Comparison of ENCODE assay signal across 1 cellular context in the genomic region with DNA sequence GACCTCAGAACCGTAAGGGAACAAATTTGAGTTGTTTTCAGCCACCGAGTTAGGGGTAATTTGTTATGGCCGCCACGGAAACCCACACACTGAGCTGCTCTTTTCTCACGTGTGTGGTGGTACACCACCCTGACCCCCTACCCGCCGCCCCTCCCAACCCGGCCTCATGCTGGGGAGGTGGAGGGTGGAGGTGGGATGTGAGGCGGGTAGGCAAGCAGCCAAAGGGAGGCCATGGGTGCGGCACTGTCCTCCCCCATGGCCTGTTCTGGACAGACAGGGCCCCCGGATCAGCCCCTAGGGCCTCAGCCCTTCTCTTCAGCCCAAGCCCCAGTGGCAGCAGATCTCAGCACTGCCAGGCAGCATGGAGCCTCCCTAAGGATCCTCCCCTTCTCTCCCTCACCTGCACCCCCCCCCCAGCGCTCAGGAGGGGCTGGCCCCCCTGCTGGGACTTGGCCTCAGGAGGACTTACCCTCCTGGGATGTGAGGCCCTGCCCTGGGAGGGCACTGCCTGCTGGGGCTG.
TF ChIP-seq lines count a peak whose summit lies in the region.

No MANE protein-coding gene starts in this region.

TF ChIP-seq in HCT116, 20 proteins besides CTCF, POLR2A, EP300 and RAD21 (continued from another document):
- TF ChIP-seq, protein P1, sequence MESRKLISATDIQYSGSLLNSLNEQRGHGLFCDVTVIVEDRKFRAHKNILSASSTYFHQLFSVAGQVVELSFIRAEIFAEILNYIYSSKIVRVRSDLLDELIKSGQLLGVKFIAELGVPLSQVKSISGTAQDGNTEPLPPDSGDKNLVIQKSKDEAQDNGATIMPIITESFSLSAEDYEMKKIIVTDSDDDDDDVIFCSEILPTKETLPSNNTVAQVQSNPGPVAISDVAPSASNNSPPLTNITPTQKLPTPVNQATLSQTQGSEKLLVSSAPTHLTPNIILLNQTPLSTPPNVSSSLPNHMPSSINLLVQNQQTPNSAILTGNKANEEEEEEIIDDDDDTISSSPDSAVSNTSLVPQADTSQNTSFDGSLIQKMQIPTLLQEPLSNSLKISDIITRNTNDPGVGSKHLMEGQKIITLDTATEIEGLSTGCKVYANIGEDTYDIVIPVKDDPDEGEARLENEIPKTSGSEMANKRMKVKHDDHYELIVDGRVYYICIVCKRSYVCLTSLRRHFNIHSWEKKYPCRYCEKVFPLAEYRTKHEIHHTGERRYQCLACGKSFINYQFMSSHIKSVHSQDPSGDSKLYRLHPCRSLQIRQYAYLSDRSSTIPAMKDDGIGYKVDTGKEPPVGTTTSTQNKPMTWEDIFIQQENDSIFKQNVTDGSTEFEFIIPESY (IDR thresholded peaks at IDR 0.05; ENCODE audit: extremely low read depth, insufficient replicate concordance, low read length), result no peak
- TF ChIP-seq, protein P2, sequence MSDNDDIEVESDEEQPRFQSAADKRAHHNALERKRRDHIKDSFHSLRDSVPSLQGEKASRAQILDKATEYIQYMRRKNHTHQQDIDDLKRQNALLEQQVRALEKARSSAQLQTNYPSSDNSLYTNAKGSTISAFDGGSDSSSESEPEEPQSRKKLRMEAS (IDR thresholded peaks at IDR 0.05), result no peak
- no peak for TF ChIP-seq YY1 (IDR thresholded peaks at IDR 0.05; ENCODE audit: extremely low read depth, insufficient replicate concordance, low read depth, low read length)
- TF ChIP-seq SP1 (IDR thresholded peaks at IDR 0.05; ENCODE audit: low read depth), result no peak
- TF ChIP-seq JUND (IDR thresholded peaks at IDR 0.05), result no peak
- no peak for TF ChIP-seq FOSL1 (IDR thresholded peaks at IDR 0.05; ENCODE audit: low read depth)
- no peak for TF ChIP-seq ELF1 (IDR thresholded peaks at IDR 0.05; ENCODE audit: borderline replicate concordance, low read depth)
- TF ChIP-seq ZFX (IDR thresholded peaks at IDR 0.05), result no peak
